ENCODE assay signal across 1 cellular context in the genomic region with DNA sequence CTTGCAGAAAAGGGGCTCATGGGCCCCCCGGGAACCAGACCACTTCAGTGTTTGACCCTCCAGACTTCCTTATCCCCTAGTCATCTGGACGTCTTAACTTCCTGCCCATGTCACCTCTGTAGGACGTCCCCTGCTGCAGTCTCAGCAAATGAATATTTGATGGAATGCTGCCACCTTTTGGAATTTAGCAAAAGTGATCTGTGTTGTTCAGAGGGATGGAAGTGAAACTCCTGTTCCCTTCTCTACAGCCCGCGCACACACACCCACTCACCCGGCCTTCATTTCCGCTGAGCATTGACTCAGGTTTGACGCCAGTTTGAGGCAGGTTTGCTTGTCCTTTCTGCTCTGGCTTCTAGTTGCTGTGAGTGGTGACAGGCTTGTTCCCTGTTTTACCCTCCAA.
TF ChIP-seq lines count a peak whose summit lies in the region.

No MANE protein-coding gene starts in this region.

TF ChIP-seq in GM23338, 12 proteins besides CTCF, POLR2A, EP300 and RAD21 (continued from another document):
- TF ChIP-seq ZNF331 (CRISPR knock-in tag; IDR thresholded peaks at IDR 0.05; ENCODE audit: low read depth): no peak
- no peak for TF ChIP-seq EZH2phosphoT487 (IDR thresholded peaks at IDR 0.05; ENCODE audit: unreplicated experiment)
- no peak for TF ChIP-seq POLR2AphosphoS5 (IDR thresholded peaks at IDR 0.05; ENCODE audit: low read depth)
- no peak for TF ChIP-seq NANOG (IDR thresholded peaks at IDR 0.05; ENCODE audit: borderline replicate concordance)
- no peak for TF ChIP-seq REST (IDR thresholded peaks at IDR 0.05; ENCODE audit: unreplicated experiment)
- no peak for TF ChIP-seq JUNB (IDR thresholded peaks at IDR 0.05; ENCODE audit: unreplicated experiment)
- no peak for TF ChIP-seq STAT1 (IDR thresholded peaks at IDR 0.05; ENCODE audit: unreplicated experiment)
- no peak for TF ChIP-seq ZNF114 (CRISPR knock-in tag; IDR thresholded peaks at IDR 0.05)
- TF ChIP-seq EZH2 (IDR thresholded peaks at IDR 0.05; ENCODE audit: low read depth, unreplicated experiment): no peak
TF ChIP-seq in GM23338: peak in this region for 0.
